ENCODE assay signal across 8 cellular contexts in genomic region chrX:12770440-12770839, GRCh38. TPM values are rescaled to one million over a fixed set of nuclear protein-coding genes. Genes with fewer than 3 reads are reported as not detected.
A peak's percentile ranks its signal among the peaks of the same experiment; 100 is the strongest.
DNase-seq lines count a peak whose midpoint lies in the region; ATAC-seq and TF ChIP-seq lines count a peak whose summit lies in the region.
"Had no signal": no experiment of that assay in that cellular context is flagged by ENCODE, and none has a peak within 500 bp of the region (broad histone marks: within the 10 kb centered on the region; RNA-seq: fewer than 3 reads in every experiment).

No MANE protein-coding gene starts in this region.

- no peak overlapping the region for H3K4me3 Mint-ChIP-seq in memory B cell
- H3K4me3 Mint-ChIP-seq: activated B cell treated with CpG ODN at 0.5 μM for 24 hours had no signal

- TF ChIP-seq POLR2A in body of pancreas (IDR thresholded peaks at IDR 0.05): no peak

- H3K9ac ChIP-seq in MM.1S (ENCODE audit: low read length): no peak overlapping the region

- WGBS in body of pancreas, 2 donors: 12 to 23% methylated on average over 5 of the region's 5 CpGs

- H4K20me1 ChIP-seq in MM.1S (ENCODE audit: insufficient read depth, low read length): no peaks in the 10 kb centered on the region

- no peaks in the 10 kb centered on the region for H3K4me1 ChIP-seq in MM.1S (ENCODE audit: low read length)
- no peaks in the 10 kb centered on the region for H3K4me1 ChIP-seq in body of pancreas

- H3K4me2 ChIP-seq in MM.1S (ENCODE audit: low read depth, low read length): no peak overlapping the region

- H3K4me3 ChIP-seq in GM12864 (ENCODE audit: low read depth, low read length) (no peak overlapping the region), MM.1S (ENCODE audit: low read length) (no peak overlapping the region), body of pancreas (no peak overlapping the region)

- no peaks in the 10 kb centered on the region for H3K79me2 ChIP-seq in MM.1S (ENCODE audit: low read length)

- no peaks in the 10 kb centered on the region for H3K36me3 Mint-ChIP-seq in memory B cell

- intact Hi-C loops in body of pancreas (cut with DNase I): no loop called here

- H3K9me3 ChIP-seq in MM.1S (replicated peaks; ENCODE audit: insufficient read depth, low read length) (no peaks in the 10 kb centered on the region), body of pancreas (no peaks in the 10 kb centered on the region)

- H3K9me3 Mint-ChIP-seq in memory B cell: no peaks in the 10 kb centered on the region
- H3K9me3 Mint-ChIP-seq: activated B cell treated with CpG ODN at 0.5 μM for 24 hours had no signal

- TF ChIP-seq CTCF in GM12864 (IDR thresholded peaks at IDR 0.05; ENCODE audit: low read depth, low read length, missing control alignments) (peak; percentile 29), MM.1S (IDR thresholded peaks at IDR 0.05; ENCODE audit: low read length) (peak; percentile 53), body of pancreas (IDR thresholded peaks at IDR 0.05) (peak; percentile 24 to 59 (median 44))

- H3K27ac ChIP-seq in MM.1S (ENCODE audit: low read length) (no peak overlapping the region), body of pancreas (no peak overlapping the region)

- H3K27ac Mint-ChIP-seq in memory B cell: no peak overlapping the region
- H3K27ac Mint-ChIP-seq: activated B cell treated with CpG ODN at 0.5 μM for 24 hours had no signal

- no peaks in the 10 kb centered on the region for H3K9me2 ChIP-seq in MM.1S (replicated peaks; ENCODE audit: insufficient read depth, low read length)

- DNase-seq in GM12864 (ENCODE audit: low read depth) (no peak), MM.1S (peak; percentile 27), body of pancreas (no peak), memory B cell (ENCODE audit: low spot score in 2 of 2) (peak in 1 of 2 donors; percentile 2), NCI-H128 (lab: John Stamatoyannopoulos, UW; ENCODE audit: unreplicated experiment) (no peak)
- no peak for DNase-seq in stimulated activated CD4-positive, alpha-beta T cell treated with anti-CD3 and anti-CD28 coated beads, Interleukin-4, amount 100 ng/mL, for 24 hours
- DNase-seq in activated effector memory CD4-positive, alpha-beta T cell treated with Interleukin-2 at 50 U/mL for 16 hours: no peak
- DNase-seq: activated B cell treated with CpG ODN at 0.5 μM for 24 hours had no signal

- H2AFZ ChIP-seq in MM.1S (ENCODE audit: low read length): no peak overlapping the region

- H3K27me3 ChIP-seq in MM.1S (replicated peaks; ENCODE audit: insufficient read depth, low read length) (no peaks in the 10 kb centered on the region), body of pancreas (no peaks in the 10 kb centered on the region)

- peaks cover 4% of the 10 kb centered on the region for H3K4me1 Mint-ChIP-seq in memory B cell

- H3F3A ChIP-seq in MM.1S (ENCODE audit: insufficient read depth, low read length): no peaks in the 10 kb centered on the region

- H3K27me3 Mint-ChIP-seq in memory B cell: peaks cover 4% of the 10 kb centered on the region
- H3K27me3 Mint-ChIP-seq: activated B cell treated with CpG ODN at 0.5 μM for 24 hours had no signal

- ATAC-seq in body of pancreas (peak; percentile 75), memory B cell (ENCODE audit: low read depth) (peak; percentile 21)

- H3K36me3 ChIP-seq in MM.1S (replicated peaks; ENCODE audit: insufficient read depth, low read length): no peaks in the 10 kb centered on the region
- no peaks in the 10 kb centered on the region for H3K36me3 ChIP-seq in body of pancreas (replicated peaks in 1 of 2; ENCODE audit: insufficient read depth in 1 of 2, low read depth in 2 of 2)

RNA-seq across cellular contexts. Expression of gene PRPS2, which starts 20.8 kb away (rescaled TPM):
- total RNA-seq in body of pancreas: 10 to 100 TPM in 1 of 2 donors, 1 to 10 TPM in 1; 6.3 to 41.8 TPM
